In the genomic region with DNA sequence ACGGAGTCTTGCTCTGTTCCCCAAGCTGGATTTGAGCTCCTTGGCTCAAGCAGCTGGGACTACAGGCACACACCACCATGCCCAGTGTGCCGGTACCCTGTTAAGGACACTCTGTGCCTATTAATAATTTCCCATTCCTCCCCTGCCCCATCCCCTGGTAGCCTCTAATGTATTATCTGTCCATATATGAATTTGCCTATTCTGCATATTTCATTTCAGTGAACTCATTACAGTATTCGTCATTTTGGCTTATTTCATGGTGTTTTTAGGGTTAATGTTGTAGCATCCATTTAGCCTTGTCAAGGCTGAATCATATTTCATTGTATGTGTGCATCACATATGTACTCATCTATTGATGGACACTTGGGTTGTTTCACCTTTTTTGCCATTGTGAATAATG, we compare ENCODE assay signal across 2 cellular contexts.
TF ChIP-seq lines count a peak whose summit lies in the region.

No MANE protein-coding gene starts in this region.

TF ChIP-seq in IMR-90, 13 proteins besides CTCF, POLR2A, EP300 and RAD21:
- TF ChIP-seq MAFK (IDR thresholded peaks at IDR 0.05; ENCODE audit: low read depth, low read length), result peak; percentile 76
- TF ChIP-seq RCOR1 (IDR thresholded peaks at IDR 0.05; ENCODE audit: insufficient replicate concordance, low read length), result no peak

TF ChIP-seq in GM12878, 131 proteins besides CTCF, POLR2A, EP300 and RAD21:
- no peak for TF ChIP-seq MYB (IDR thresholded peaks at IDR 0.05; ENCODE audit: borderline replicate concordance, low read depth, low read length)
- TF ChIP-seq, protein P1, sequence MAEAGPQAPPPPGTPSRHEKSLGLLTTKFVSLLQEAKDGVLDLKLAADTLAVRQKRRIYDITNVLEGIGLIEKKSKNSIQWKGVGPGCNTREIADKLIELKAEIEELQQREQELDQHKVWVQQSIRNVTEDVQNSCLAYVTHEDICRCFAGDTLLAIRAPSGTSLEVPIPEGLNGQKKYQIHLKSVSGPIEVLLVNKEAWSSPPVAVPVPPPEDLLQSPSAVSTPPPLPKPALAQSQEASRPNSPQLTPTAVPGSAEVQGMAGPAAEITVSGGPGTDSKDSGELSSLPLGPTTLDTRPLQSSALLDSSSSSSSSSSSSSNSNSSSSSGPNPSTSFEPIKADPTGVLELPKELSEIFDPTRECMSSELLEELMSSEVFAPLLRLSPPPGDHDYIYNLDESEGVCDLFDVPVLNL (IDR thresholded peaks at IDR 0.05; ENCODE audit: low read depth, low read length), result no peak
- TF ChIP-seq KLF5 (IDR thresholded peaks at IDR 0.05; ENCODE audit: partially characterized antibody), result no peak
- TF ChIP-seq, protein P2, sequence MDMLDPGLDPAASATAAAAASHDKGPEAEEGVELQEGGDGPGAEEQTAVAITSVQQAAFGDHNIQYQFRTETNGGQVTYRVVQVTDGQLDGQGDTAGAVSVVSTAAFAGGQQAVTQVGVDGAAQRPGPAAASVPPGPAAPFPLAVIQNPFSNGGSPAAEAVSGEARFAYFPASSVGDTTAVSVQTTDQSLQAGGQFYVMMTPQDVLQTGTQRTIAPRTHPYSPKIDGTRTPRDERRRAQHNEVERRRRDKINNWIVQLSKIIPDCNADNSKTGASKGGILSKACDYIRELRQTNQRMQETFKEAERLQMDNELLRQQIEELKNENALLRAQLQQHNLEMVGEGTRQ (IDR thresholded peaks at IDR 0.05; ENCODE audit: borderline replicate concordance, low read depth, low read length), result no peak
- TF ChIP-seq MLLT1 (IDR thresholded peaks at IDR 0.05), result no peak
- TF ChIP-seq NR2F1 (conservative IDR thresholded peaks at IDR 0.05), result no peak
- no peak for TF ChIP-seq ATF7 (IDR thresholded peaks at IDR 0.05; ENCODE audit: low read depth)
